In the genomic region with DNA sequence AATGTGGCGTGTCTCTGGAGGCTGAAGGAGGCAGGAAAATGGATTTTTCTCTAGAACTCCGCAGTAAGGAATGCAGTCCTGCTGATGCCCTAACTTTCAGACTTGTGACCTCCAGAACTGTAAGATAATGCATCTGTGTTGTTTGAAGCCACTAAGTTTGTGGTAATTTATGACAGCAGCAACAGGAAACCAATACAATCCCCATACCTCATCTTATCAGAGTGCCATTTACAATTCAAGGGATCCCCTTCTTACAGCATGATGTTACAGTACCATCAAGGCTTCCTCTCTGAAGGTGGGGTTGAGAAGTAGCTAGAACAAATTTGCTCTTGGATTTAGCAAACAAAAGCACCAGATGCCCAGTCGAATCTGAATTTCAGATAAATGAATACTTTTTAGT, we compare ENCODE assay signal across 19 cellular contexts. TPM values are rescaled to one million over a fixed set of nuclear protein-coding genes. Genes with fewer than 3 reads are reported as not detected.
"Had no signal": no experiment of that assay in that cellular context is flagged by ENCODE, and none has a peak within 500 bp of the region (broad histone marks: within the 10 kb centered on the region; RNA-seq: fewer than 3 reads in every experiment).

No MANE protein-coding gene starts in this region.

- ATAC-seq: foreskin keratinocyte, left cardiac atrium, lower lobe of right lung, upper lobe of right lung had no signal

- H3K4me1 Mint-ChIP-seq: immature natural killer cell, memory B cell had no signal

- H3K9me3 ChIP-seq: left ventricle myocardium inferior, lower lobe of right lung, neutrophil, right atrium auricular region, upper lobe of right lung had no signal

- DNase-seq: dermis blood vessel endothelial cell; foreskin keratinocyte; immature natural killer cell; left cardiac atrium; left ventricle myocardium inferior; lower lobe of right lung; naive B cell; posterior cingulate gyrus; stimulated activated CD4-positive, alpha-beta T cell treated with anti-CD3 and anti-CD28 coated beads, Interleukin-12 subunit alpha, Interleukin-12 subunit beta, amount 100 ng/mL, for 4 hours; stimulated activated naive CD4-positive, alpha-beta T cell; upper lobe of right lung had no signal

- H3K27ac ChIP-seq: foreskin keratinocyte, lower lobe of right lung, neutrophil, right atrium auricular region, upper lobe of right lung had no signal

- H3K4me3 Mint-ChIP-seq: immature natural killer cell, memory B cell had no signal

- H3K4me3 ChIP-seq: left ventricle myocardium inferior, lower lobe of right lung, right atrium auricular region, upper lobe of right lung had no signal

- H3K27me3 ChIP-seq: foreskin keratinocyte, right atrium auricular region, upper lobe of right lung had no signal

- H3K36me3 Mint-ChIP-seq: immature natural killer cell, memory B cell, naive B cell had no signal

- H3K9me3 Mint-ChIP-seq: immature natural killer cell, memory B cell, naive B cell had no signal

- H3K36me3 ChIP-seq: left ventricle myocardium inferior, lower lobe of right lung, neutrophil, right atrium auricular region, upper lobe of right lung had no signal

- FAIRE-seq: colon, kidney, small intestine had no signal

- H3K27ac Mint-ChIP-seq: immature natural killer cell, memory B cell, naive B cell had no signal

RNA-seq across cellular contexts. Expression of a gene that starts 21.6 kb away (rescaled TPM):
- total RNA-seq: epithelial cell of proximal tubule, foreskin keratinocyte had no signal
- polyA plus RNA-seq: foreskin keratinocyte, neural cell had no signal
